ENCODE assay signal across 36 cellular contexts in genomic region chr4:181646864-181647263, GRCh38.
DNase-seq lines count a peak whose midpoint lies in the region; ATAC-seq, FAIRE-seq and TF ChIP-seq lines count a peak whose summit lies in the region.
"Had no signal": no experiment of that assay in that cellular context is flagged by ENCODE, and none has a peak within 500 bp of the region (broad histone marks: within the 10 kb centered on the region; RNA-seq: fewer than 3 reads in every experiment).

No MANE protein-coding gene starts in this region.

- DNase-seq in GM03348 (ENCODE audit: low spot score) (peak; percentile 27), NCI-H226 (peak; percentile 63), K562 (ENCODE audit: extremely low read depth in 1 of 4, low spot score in 3 of 4) (no peak), nephron progenitor cell (no peak), thyroid gland (no peak), RPMI8226 (no peak)
- DNase-seq: activated B cell treated with CpG ODN at 0.5 μM for 24 hours; activated CD4-positive, alpha-beta T cell treated with anti-CD3 and anti-CD28 coated beads, Interleukin-2, amount 50 U/mL, for 4 hours; activated naive CD4-positive, alpha-beta T cell treated with anti-CD3 and anti-CD28 coated beads for 36 hours; adrenal gland; Caco-2; DND-41; effector memory CD8-positive, alpha-beta T cell; erythroblast; GOT3; left cardiac atrium; MV-4-11; NCI-H146; NCI-H446 treated with DMSO at 0.1 percent for 48 hours; sigmoid colon; stimulated activated naive CD8-positive, alpha-beta T cell treated with anti-CD3 and anti-CD28 coated beads, Interleukin-15, Interleukin-2, amounts not matched to agents 100 U/mL and 50 U/mL, for 24 hours; testis had no signal

- no peaks in the 10 kb centered on the region for H4K20me1 ChIP-seq in K562 (replicated peaks; ENCODE audit: control insufficient read depth, insufficient read depth, low read length)

- intact Hi-C loops in K562 (cut with micrococcal nuclease), result no loop called here
- intact Hi-C loops in thyroid gland (cut with DNase I), result no loop called here

- no peaks in the 10 kb centered on the region for H3K27me3 ChIP-seq in K562 (ENCODE audit: control insufficient read depth in 2 of 2, insufficient read depth in 2 of 2, low read length in 2 of 2)
- H3K27me3 ChIP-seq in thyroid gland, result no peaks in the 10 kb centered on the region
- H3K27me3 ChIP-seq: adrenal gland, neutrophil, testis had no signal

- H3K27ac Mint-ChIP-seq in nephron progenitor cell, result no peak overlapping the region
- H3K27ac Mint-ChIP-seq: activated B cell treated with CpG ODN at 0.5 μM for 24 hours; activated naive CD4-positive, alpha-beta T cell treated with anti-CD3 and anti-CD28 coated beads for 36 hours; activated T-helper 1 cell treated with anti-CD3 and anti-CD28 coated beads, Interleukin-12 subunit alpha, Interleukin-12 subunit beta, Interleukin-2, Interleukin-4 antibody, amounts not matched to agents 30 ng/mL and 10 ng/mL and 1 ng/mL, durations not matched to agents 14 hours and 24 hours and 36 hours; effector memory CD8-positive, alpha-beta T cell; memory B cell had no signal

- BruUV-seq in K562 (replicated peaks; lab: Mats Ljungman, UMichigan), result no TSS peak

- H3K4me1 ChIP-seq in K562 (replicated peaks in 1 of 2; ENCODE audit: control insufficient read depth in 2 of 2, insufficient read depth in 2 of 2, low read length in 2 of 2) (no peaks in the 10 kb centered on the region), thyroid gland (no peaks in the 10 kb centered on the region)
- H3K4me1 ChIP-seq: adrenal gland, Caco-2, prostate gland, sigmoid colon, testis had no signal

- ATAC-seq in K562 (no peak), HG02938 (IDR thresholded peaks at IDR 0.05; ENCODE audit: unreplicated experiment) (no peak), HG03280 (IDR thresholded peaks at IDR 0.05; ENCODE audit: unreplicated experiment) (no peak)
- ATAC-seq: effector memory CD8-positive, alpha-beta T cell; GM12878; left cardiac atrium; Right ventricle myocardium inferior; stimulated activated naive CD8-positive, alpha-beta T cell treated with anti-CD3 and anti-CD28 coated beads, Interleukin-15, Interleukin-2, amounts not matched to agents 100 U/mL and 50 U/mL, for 24 hours had no signal

- no peak overlapping the region for H2AFZ ChIP-seq in K562 (ENCODE audit: low read depth, low read length)

- TF ChIP-seq CTCF in K562 (IDR thresholded peaks at IDR 0.05 in 2 of 3, conservative IDR thresholded peaks at IDR 0.05 in 1 of 3; ENCODE audit: insufficient read depth in 2 of 3, low read depth in 1 of 3, low read length in 3 of 3) (no peak), nephron progenitor cell (IDR thresholded peaks at IDR 0.05) (no peak), thyroid gland (IDR thresholded peaks at IDR 0.05) (no peak)

- in situ Hi-C loops in K562 (cut with MboI), result no loop called here

- H3K4me3 Mint-ChIP-seq in nephron progenitor cell, result peak overlapping the region; percentile 71
- H3K4me3 Mint-ChIP-seq: activated B cell treated with CpG ODN at 0.5 μM for 24 hours; activated naive CD4-positive, alpha-beta T cell treated with anti-CD3 and anti-CD28 coated beads for 36 hours; activated T-helper 1 cell treated with anti-CD3 and anti-CD28 coated beads, Interleukin-12 subunit alpha, Interleukin-12 subunit beta, Interleukin-2, Interleukin-4 antibody, amounts not matched to agents 30 ng/mL and 10 ng/mL and 1 ng/mL, durations not matched to agents 14 hours and 24 hours and 36 hours; effector memory CD8-positive, alpha-beta T cell; memory B cell had no signal

- H3K36me3 Mint-ChIP-seq in nephron progenitor cell (ENCODE audit: low read depth), result peaks cover 6% of the 10 kb centered on the region
- H3K36me3 Mint-ChIP-seq: memory B cell had no signal

- H3K9me3 ChIP-seq in K562 (replicated peaks; ENCODE audit: control insufficient read depth, insufficient read depth, low read depth, low read length) (no peaks in the 10 kb centered on the region), thyroid gland (no peaks in the 10 kb centered on the region)
- H3K9me3 ChIP-seq: adrenal gland, Caco-2, neutrophil, prostate gland, testis had no signal

- no peak for FAIRE-seq in K562 (lab: Jason Lieb, UNC)
- FAIRE-seq: bronchial epithelial cell, frontal cortex, GM12878, urothelium cell line had no signal

- TF ChIP-seq RAD21 in K562 (CRISPR knock-in tag; conservative IDR thresholded peaks at IDR 0.05 in 1 of 2, IDR thresholded peaks at IDR 0.05 in 1 of 2), result no peak

- H3K4me1 Mint-ChIP-seq in nephron progenitor cell, result peaks cover 32% of the 10 kb centered on the region
- H3K4me1 Mint-ChIP-seq: activated B cell treated with CpG ODN at 0.5 μM for 24 hours, memory B cell had no signal

- no peak overlapping the region for H3K9ac ChIP-seq in K562 (ENCODE audit: insufficient read depth in 1 of 2, low read depth in 2 of 2, low read length in 2 of 2)
- H3K9ac ChIP-seq: KMS-11 had no signal

- H3K27ac ChIP-seq in K562 (ENCODE audit: extremely low read depth, low read depth, low read length), result no peak overlapping the region
- H3K27ac ChIP-seq in thyroid gland, result no peak overlapping the region
- H3K27ac ChIP-seq: adrenal gland, C4-2B, coronary artery, KMS-11, neutrophil, prostate gland, sigmoid colon, testis had no signal

- no peak overlapping the region for H3K4me2 ChIP-seq in K562 (ENCODE audit: insufficient read depth, low read length)
- H3K4me2 ChIP-seq: KMS-11 had no signal

- H3K4me3 ChIP-seq in K562, result no peak overlapping the region
- no peak overlapping the region for H3K4me3 ChIP-seq in thyroid gland (replicated peaks in 1 of 3)
- H3K4me3 ChIP-seq: adrenal gland, coronary artery, GM12878, prostate gland, sigmoid colon, testis had no signal

- WGBS in K562 (ENCODE audit: insufficient coverage, low coverage, missing lambda C conversion rate), result 1% methylated on average over 6 of the region's 6 CpGs
- 90 to 93% methylated on average over 6 of the region's 6 CpGs for WGBS in thyroid gland, 2 donors

- TF ChIP-seq POLR2A in K562 (conservative IDR thresholded peaks at IDR 0.05) (no peak), thyroid gland (IDR thresholded peaks at IDR 0.05) (no peak)

- peaks cover 3% of the 10 kb centered on the region for H3K27me3 Mint-ChIP-seq in nephron progenitor cell (ENCODE audit: low read depth, poor library complexity)
- H3K27me3 Mint-ChIP-seq: activated B cell treated with CpG ODN at 0.5 μM for 24 hours; effector memory CD8-positive, alpha-beta T cell; memory B cell had no signal

- TF ChIP-seq EP300 in K562 (IDR thresholded peaks at IDR 0.05; ENCODE audit: low read length), result no peak

- no peaks in the 10 kb centered on the region for H3K79me2 ChIP-seq in K562 (ENCODE audit: control insufficient read depth, insufficient read depth, low read length)

- H3K9me3 Mint-ChIP-seq in nephron progenitor cell, result peaks cover 16% of the 10 kb centered on the region

- no peaks in the 10 kb centered on the region for H3K36me3 ChIP-seq in K562 (ENCODE audit: control insufficient read depth, insufficient read depth, low read length)
- no peaks in the 10 kb centered on the region for H3K36me3 ChIP-seq in thyroid gland
- H3K36me3 ChIP-seq: adrenal gland, neutrophil, prostate gland, sigmoid colon had no signal

- CTCF ChIA-PET in K562 (lab: Yijun Ruan, JAX; ENCODE audit: low intra/inter-chr PET ratio), result no interaction called here

- H3K9me1 ChIP-seq in K562 (ENCODE audit: control insufficient read depth, insufficient read depth, low read length), result no peaks in the 10 kb centered on the region

- POLR2A ChIA-PET in K562 (lab: Yijun Ruan, JAX), result no interaction called here

TF ChIP-seq in K562, 482 proteins besides CTCF, POLR2A, EP300 and RAD21 (continues in another document):
- TF ChIP-seq CGGBP1 (CRISPR knock-in tag; IDR thresholded peaks at IDR 0.05) (no peak), MECOM (CRISPR knock-in tag; IDR thresholded peaks at IDR 0.05) (no peak), NUFIP1 (IDR thresholded peaks at IDR 0.05; ENCODE audit: partially characterized antibody) (no peak), C11orf30 (IDR thresholded peaks at IDR 0.05; ENCODE audit: low read depth) (peak; percentile 35; the same call in 1 of the 2 replicates), MAFF (IDR thresholded peaks at IDR 0.05; ENCODE audit: low read length) (peak; percentile 35; the same call in 1 of the 2 replicates), MAX (CRISPR knock-in tag; IDR thresholded peaks at IDR 0.05) (no peak), ZNF316 (IDR thresholded peaks at IDR 0.05) (peak; percentile 59; the same call in 1 of the 2 replicates), NR4A1 (CRISPR knock-in tag; IDR thresholded peaks at IDR 0.05) (no peak), NR4A1 (tag; IDR thresholded peaks at IDR 0.05) (no peak)
- TF ChIP-seq, protein P1, sequence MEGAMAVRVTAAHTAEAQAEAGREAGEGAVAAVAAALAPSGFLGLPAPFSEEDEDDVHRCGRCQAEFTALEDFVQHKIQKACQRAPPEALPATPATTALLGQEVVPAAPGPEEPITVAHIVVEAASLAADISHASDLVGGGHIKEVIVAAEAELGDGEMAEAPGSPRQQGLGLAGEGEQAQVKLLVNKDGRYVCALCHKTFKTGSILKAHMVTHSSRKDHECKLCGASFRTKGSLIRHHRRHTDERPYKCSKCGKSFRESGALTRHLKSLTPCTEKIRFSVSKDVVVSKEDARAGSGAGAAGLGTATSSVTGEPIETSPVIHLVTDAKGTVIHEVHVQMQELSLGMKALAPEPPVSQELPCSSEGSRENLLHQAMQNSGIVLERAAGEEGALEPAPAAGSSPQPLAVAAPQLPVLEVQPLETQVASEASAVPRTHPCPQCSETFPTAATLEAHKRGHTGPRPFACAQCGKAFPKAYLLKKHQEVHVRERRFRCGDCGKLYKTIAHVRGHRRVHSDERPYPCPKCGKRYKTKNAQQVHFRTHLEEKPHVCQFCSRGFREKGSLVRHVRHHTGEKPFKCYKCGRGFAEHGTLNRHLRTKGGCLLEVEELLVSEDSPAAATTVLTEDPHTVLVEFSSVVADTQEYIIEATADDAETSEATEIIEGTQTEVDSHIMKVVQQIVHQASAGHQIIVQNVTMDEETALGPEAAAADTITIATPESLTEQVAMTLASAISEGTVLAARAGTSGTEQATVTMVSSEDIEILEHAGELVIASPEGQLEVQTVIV (CRISPR knock-in tag; IDR thresholded peaks at IDR 0.05; ENCODE audit: borderline replicate concordance), result no peak

Comparison
In these comparisons a context has a peak if more than half of its experiments do, and no peak if none do; other contexts are left out.
1. DNase-seq: peak in GM03348 (single experiment) and NCI-H226 (single experiment); none in K562 (0 of 4), nephron progenitor cell (single experiment), thyroid gland (0 of 2) and RPMI8226 (single experiment).